15 cellular contexts compared by ENCODE assay signal in genomic region chr1:208979776-208980175, GRCh38.
"Had no signal": no experiment of that assay in that cellular context is flagged by ENCODE, and none has a peak within 500 bp of the region (broad histone marks: within the 10 kb centered on the region; RNA-seq: fewer than 3 reads in every experiment).

No MANE protein-coding gene starts in this region.

- H3K4me2 ChIP-seq: hepatocyte had no signal

- H3K4me3 Mint-ChIP-seq: activated T-helper 17 cell treated with anti-CD3 and anti-CD28 coated beads, Interleukin-2, amount 50 U/mL, for 72 hours; naive thymus-derived CD4-positive, alpha-beta T cell; stimulated activated memory B cell treated with anti-CD40 and anti-IgM and Interleukin-4, amounts not matched to agents 10 μg/mL and 1 μg/mL and 100 μg/mL, for 72 hours had no signal

- H3K9me3 Mint-ChIP-seq: activated T-helper 17 cell treated with anti-CD3 and anti-CD28 coated beads, Interleukin-2, amount 50 U/mL, for 72 hours had no signal

- H3K4me1 ChIP-seq: colonic mucosa, spleen had no signal

- H3K36me3 Mint-ChIP-seq: naive thymus-derived CD4-positive, alpha-beta T cell; stimulated activated memory B cell treated with anti-CD40 and anti-IgM and Interleukin-4, amounts not matched to agents 10 μg/mL and 1 μg/mL and 100 μg/mL, for 72 hours had no signal

- H3K27ac Mint-ChIP-seq: activated T-helper 17 cell treated with anti-CD3 and anti-CD28 coated beads, Interleukin-2, amount 50 U/mL, for 72 hours; naive thymus-derived CD4-positive, alpha-beta T cell; stimulated activated memory B cell treated with anti-CD40 and anti-IgM and Interleukin-4, amounts not matched to agents 10 μg/mL and 1 μg/mL and 100 μg/mL, for 72 hours had no signal

- H3K27me3 Mint-ChIP-seq: activated T-helper 17 cell treated with anti-CD3 and anti-CD28 coated beads, Interleukin-2, amount 50 U/mL, for 72 hours; stimulated activated memory B cell treated with anti-CD40 and anti-IgM and Interleukin-4, amounts not matched to agents 10 μg/mL and 1 μg/mL and 100 μg/mL, for 72 hours had no signal

- ATAC-seq: activated CD4-positive, CD25-positive, alpha-beta regulatory T cell treated with anti-CD3 and anti-CD28 coated beads, Interleukin-2, amount 50 U/mL, for 24 hours; activated T-helper 17 cell treated with anti-CD3 and anti-CD28 coated beads, Interleukin-2, amount 50 U/mL, for 72 hours; left lobe of liver; naive thymus-derived CD4-positive, alpha-beta T cell; sciatic nerve; stimulated activated memory B cell treated with anti-CD40 and anti-IgM and Interleukin-4, amounts not matched to agents 10 μg/mL and 1 μg/mL and 100 μg/mL, for 72 hours had no signal

- H3K4me1 Mint-ChIP-seq: activated T-helper 17 cell treated with anti-CD3 and anti-CD28 coated beads, Interleukin-2, amount 50 U/mL, for 72 hours; naive thymus-derived CD4-positive, alpha-beta T cell; stimulated activated memory B cell treated with anti-CD40 and anti-IgM and Interleukin-4, amounts not matched to agents 10 μg/mL and 1 μg/mL and 100 μg/mL, for 72 hours had no signal

- H3K36me3 ChIP-seq: colonic mucosa, ovary, spleen had no signal

- H2AFZ ChIP-seq: hepatocyte had no signal

- DNase-seq: activated CD4-positive, alpha-beta T cell treated with anti-CD3 and anti-CD28 coated beads, Interleukin-2, amount 50 U/mL, for 4 hours; activated naive CD4-positive, alpha-beta T cell treated with Interleukin-2 at 50 U/mL for 16 hours; caudate nucleus; colonic mucosa; islet precursor cell; naive thymus-derived CD4-positive, alpha-beta T cell; ovary; spleen; T-helper 2 cell had no signal

- H3K27ac ChIP-seq: colonic mucosa, hepatocyte, ovary, spleen had no signal

- H3K9me3 ChIP-seq: colonic mucosa, ovary, spleen had no signal

- H3K27me3 ChIP-seq: colonic mucosa, hepatocyte, ovary, spleen had no signal

- H3K4me3 ChIP-seq: colonic mucosa, hepatocyte, ovary, spleen had no signal
